Comparison of ENCODE assay signal across 9 cellular contexts in genomic region chr11:4924239-4924638, GRCh38. TPM values are rescaled to one million over a fixed set of nuclear protein-coding genes. Genes with fewer than 3 reads are reported as not detected.
"Had no signal": no experiment of that assay in that cellular context is flagged by ENCODE, and none has a peak within 500 bp of the region (broad histone marks: within the 10 kb centered on the region; RNA-seq: fewer than 3 reads in every experiment).

A gene with protein sequence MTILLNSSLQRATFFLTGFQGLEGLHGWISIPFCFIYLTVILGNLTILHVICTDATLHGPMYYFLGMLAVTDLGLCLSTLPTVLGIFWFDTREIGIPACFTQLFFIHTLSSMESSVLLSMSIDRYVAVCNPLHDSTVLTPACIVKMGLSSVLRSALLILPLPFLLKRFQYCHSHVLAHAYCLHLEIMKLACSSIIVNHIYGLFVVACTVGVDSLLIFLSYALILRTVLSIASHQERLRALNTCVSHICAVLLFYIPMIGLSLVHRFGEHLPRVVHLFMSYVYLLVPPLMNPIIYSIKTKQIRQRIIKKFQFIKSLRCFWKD (minus strand): TSS chr11:4924339. CDS start chr11:4924339, 0 bp downstream.

- H3K4me3 Mint-ChIP-seq: GM23338, H9, HFFc6 had no signal

- H3K4me1 Mint-ChIP-seq: GM23338, H9 had no signal

- H3K27ac Mint-ChIP-seq: GM23338, H9, HFFc6 had no signal

- H3K9me3 Mint-ChIP-seq: GM23338, H9 had no signal

- DNase-seq: GM23248, GOT3, H7, H9, HCEC 1CT, HFFc6 had no signal

RNA-seq across cellular contexts. Expression of the gene that starts here (rescaled TPM):
- total RNA-seq: GM23248, GM23338, H1, H4, H7, H9, HFFc6 had no signal
